ENCODE assay signal across 22 cellular contexts in the genomic region with DNA sequence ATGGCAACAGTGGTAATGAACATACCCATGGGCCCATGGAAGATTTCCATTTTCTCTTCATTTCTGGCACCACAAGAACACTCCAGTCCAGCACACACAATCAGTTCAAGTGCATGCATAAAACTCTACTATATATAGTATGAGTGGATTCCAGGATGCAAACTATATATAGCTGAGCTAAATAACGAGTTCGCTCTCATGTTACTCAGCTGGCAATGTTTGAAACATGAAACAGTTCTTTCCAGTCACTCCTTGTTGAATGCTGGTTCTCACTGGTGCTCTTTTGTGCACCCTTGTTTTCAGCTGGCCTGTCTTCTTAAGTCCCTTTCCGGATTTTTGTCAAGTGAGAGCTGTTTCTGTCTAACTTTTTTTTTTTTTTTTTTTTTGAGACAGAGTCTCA.
DNase-seq lines count a peak whose midpoint lies in the region; ATAC-seq and TF ChIP-seq lines count a peak whose summit lies in the region.
"Had no signal": no experiment of that assay in that cellular context is flagged by ENCODE, and none has a peak within 500 bp of the region (broad histone marks: within the 10 kb centered on the region; RNA-seq: fewer than 3 reads in every experiment).

No MANE protein-coding gene starts in this region.

- H3K27ac Mint-ChIP-seq in activated T-helper 2 cell treated with anti-CD3 and anti-CD28 coated beads, Interferon-gamma antibody, Interleukin-2, Interleukin-4, amounts not matched to agents 10 μg/mL and 5 μg/mL and 100 μg/mL, durations not matched to agents 14 hours and 24 hours and 36 hours = no peak overlapping the region
- H3K27ac Mint-ChIP-seq: naive B cell; stimulated activated memory B cell treated with anti-CD40 and anti-IgM and Interleukin-4, amounts not matched to agents 10 μg/mL and 1 μg/mL and 100 μg/mL, for 72 hours; T-helper 2 cell treated with Interferon-gamma antibody and Interleukin-4, amounts not matched to agents 5 μg/mL and 100 μg/mL, for 36 hours had no signal

- H3K4me3 Mint-ChIP-seq in activated T-helper 2 cell treated with anti-CD3 and anti-CD28 coated beads, Interferon-gamma antibody, Interleukin-2, Interleukin-4, amounts not matched to agents 10 μg/mL and 5 μg/mL and 100 μg/mL, durations not matched to agents 14 hours and 24 hours and 36 hours (ENCODE audit: low read depth) = no peak overlapping the region
- H3K4me3 Mint-ChIP-seq: central memory CD8-positive, alpha-beta T cell; naive B cell; stimulated activated memory B cell treated with anti-CD40 and anti-IgM and Interleukin-4, amounts not matched to agents 10 μg/mL and 1 μg/mL and 100 μg/mL, for 72 hours; T-helper 2 cell treated with Interferon-gamma antibody and Interleukin-4, amounts not matched to agents 5 μg/mL and 100 μg/mL, for 36 hours had no signal

- no peaks in the 10 kb centered on the region for H3K27me3 ChIP-seq in ascending aorta
- no peaks in the 10 kb centered on the region for H3K27me3 ChIP-seq in right atrium auricular region
- H3K27me3 ChIP-seq in gastrocnemius medialis = no peaks in the 10 kb centered on the region
- H3K27me3 ChIP-seq: MG63, ovary, Peyer's patch, sigmoid colon, testis had no signal

- ATAC-seq in gastrocnemius medialis = peak; percentile 97 to 99
- ATAC-seq in GM21737 (IDR thresholded peaks at IDR 0.05; ENCODE audit: unreplicated experiment) = no peak
- ATAC-seq: stimulated activated memory B cell treated with anti-CD40 and anti-IgM and Interleukin-4, amounts not matched to agents 10 μg/mL and 1 μg/mL and 100 μg/mL, for 72 hours had no signal

- TF ChIP-seq POLR2A in gastrocnemius medialis (IDR thresholded peaks at IDR 0.05) = no peak

- H3K4me1 ChIP-seq in ascending aorta (peaks cover 0 to 8% of the 10 kb centered on the region in 2 donors), right atrium auricular region (no peaks in the 10 kb centered on the region), gastrocnemius medialis (peaks cover 21 to 32% of the 10 kb centered on the region in 2 donors)
- H3K4me1 ChIP-seq: Peyer's patch, testis had no signal

- TF ChIP-seq CTCF in ascending aorta (IDR thresholded peaks at IDR 0.05) (no peak), right atrium auricular region (IDR thresholded peaks at IDR 0.05) (no peak), gastrocnemius medialis (IDR thresholded peaks at IDR 0.05 in 4 of 5, conservative IDR thresholded peaks at IDR 0.05 in 1 of 5) (no peak)

- H3K9me3 ChIP-seq in ascending aorta (no peaks in the 10 kb centered on the region), right atrium auricular region (no peaks in the 10 kb centered on the region), gastrocnemius medialis (no peaks in the 10 kb centered on the region)
- H3K9me3 ChIP-seq: MG63, ovary, Peyer's patch, sigmoid colon, testis had no signal

- H3K27me3 Mint-ChIP-seq in activated T-helper 2 cell treated with anti-CD3 and anti-CD28 coated beads, Interferon-gamma antibody, Interleukin-2, Interleukin-4, amounts not matched to agents 10 μg/mL and 5 μg/mL and 100 μg/mL, durations not matched to agents 14 hours and 24 hours and 36 hours (ENCODE audit: low read depth) = peaks cover 31% of the 10 kb centered on the region

- H3K9me3 Mint-ChIP-seq in activated T-helper 2 cell treated with anti-CD3 and anti-CD28 coated beads, Interferon-gamma antibody, Interleukin-2, Interleukin-4, amounts not matched to agents 10 μg/mL and 5 μg/mL and 100 μg/mL, durations not matched to agents 14 hours and 24 hours and 36 hours = no peaks in the 10 kb centered on the region
- H3K9me3 Mint-ChIP-seq: central memory CD8-positive, alpha-beta T cell; naive B cell; stimulated activated memory B cell treated with anti-CD40 and anti-IgM and Interleukin-4, amounts not matched to agents 10 μg/mL and 1 μg/mL and 100 μg/mL, for 72 hours; T-helper 2 cell treated with Interferon-gamma antibody and Interleukin-4, amounts not matched to agents 5 μg/mL and 100 μg/mL, for 36 hours had no signal

- in situ Hi-C loops in gastrocnemius medialis (cut with MboI; ENCODE audit: low sequenced_read_pairs in 4 of 4) = no loop called here

- no peak overlapping the region for H3K4me3 ChIP-seq in ascending aorta
- H3K4me3 ChIP-seq in right atrium auricular region = no peak overlapping the region
- no peak overlapping the region for H3K4me3 ChIP-seq in gastrocnemius medialis
- H3K4me3 ChIP-seq: MG63, ovary, Peyer's patch, sigmoid colon, testis had no signal

- DNase-seq in NCI-H187 (lab: John Stamatoyannopoulos, UW) (peak; percentile 52 to 91), ascending aorta (ENCODE audit: low spot score in 2 of 2) (no peak), right atrium auricular region (ENCODE audit: low spot score) (no peak), gastrocnemius medialis (peak; percentile 22 to 25), GOT3 (lab: John Stamatoyannopoulos, UW) (no peak), NCI-H1436 (lab: John Stamatoyannopoulos, UW) (no peak)
- DNase-seq in activated T-helper 2 cell treated with anti-CD3 and anti-CD28 coated beads, Interferon-gamma antibody, Interleukin-2, Interleukin-4, amounts not matched to agents 10 μg/mL and 5 μg/mL and 100 μg/mL, durations not matched to agents 14 hours and 24 hours and 36 hours (ENCODE audit: low spot score) = no peak
- DNase-seq: activated CD4-positive, alpha-beta T cell treated with anti-CD3 and anti-CD28 coated beads, Interleukin-2, amount 50 U/mL, for 4 hours; amniotic stem cell; C1 segment of cervical spinal cord; MG63; naive B cell; NCI-H146; NK-92 treated with Interleukin-12 subunit alpha and Interleukin-12 subunit beta, amount 100 ng/mL, for 24 hours; ovary; Peyer's patch; sigmoid colon; testis had no signal

- no peaks in the 10 kb centered on the region for H3K4me1 Mint-ChIP-seq in activated T-helper 2 cell treated with anti-CD3 and anti-CD28 coated beads, Interferon-gamma antibody, Interleukin-2, Interleukin-4, amounts not matched to agents 10 μg/mL and 5 μg/mL and 100 μg/mL, durations not matched to agents 14 hours and 24 hours and 36 hours (ENCODE audit: low read depth)
- H3K4me1 Mint-ChIP-seq: central memory CD8-positive, alpha-beta T cell; naive B cell; stimulated activated memory B cell treated with anti-CD40 and anti-IgM and Interleukin-4, amounts not matched to agents 10 μg/mL and 1 μg/mL and 100 μg/mL, for 72 hours had no signal

- intact Hi-C loops in ascending aorta (cut with DNase I) = no loop called here
- intact Hi-C loops in gastrocnemius medialis (cut with DNase I; ENCODE audit: low total_unique reads) = no loop called here
- intact Hi-C loops in activated T-helper 2 cell treated with anti-CD3 and anti-CD28 coated beads, Interferon-gamma antibody, Interleukin-2, Interleukin-4, amounts not matched to agents 10 μg/mL and 5 μg/mL and 100 μg/mL, durations not matched to agents 14 hours and 24 hours and 36 hours (cut with micrococcal nuclease) = no loop called here

- no peaks in the 10 kb centered on the region for H3K36me3 Mint-ChIP-seq in activated T-helper 2 cell treated with anti-CD3 and anti-CD28 coated beads, Interferon-gamma antibody, Interleukin-2, Interleukin-4, amounts not matched to agents 10 μg/mL and 5 μg/mL and 100 μg/mL, durations not matched to agents 14 hours and 24 hours and 36 hours (ENCODE audit: low read depth)
- H3K36me3 Mint-ChIP-seq: naive B cell; stimulated activated memory B cell treated with anti-CD40 and anti-IgM and Interleukin-4, amounts not matched to agents 10 μg/mL and 1 μg/mL and 100 μg/mL, for 72 hours had no signal

- no peaks in the 10 kb centered on the region for H3K36me3 ChIP-seq in ascending aorta
- no peaks in the 10 kb centered on the region for H3K36me3 ChIP-seq in right atrium auricular region
- H3K36me3 ChIP-seq in gastrocnemius medialis = no peaks in the 10 kb centered on the region
- H3K36me3 ChIP-seq: MG63, ovary, Peyer's patch, sigmoid colon had no signal

- H3K27ac ChIP-seq in ascending aorta = peak overlapping the region; percentile 62 to 70
- peak overlapping the region; percentile 55 to 72 for H3K27ac ChIP-seq in right atrium auricular region
- H3K27ac ChIP-seq in gastrocnemius medialis = peak overlapping the region; percentile 70 to 79 (median 72)
- H3K27ac ChIP-seq: ovary, Peyer's patch, testis had no signal

Comparison
In these comparisons a context has a peak if more than half of its experiments do, and no peak if none do; other contexts are left out.
1. DNase-seq: peak in NCI-H187 (2 of 2) and gastrocnemius medialis (2 of 2); none in ascending aorta (0 of 2), right atrium auricular region (single experiment), GOT3 (single experiment), activated T-helper 2 cell treated with anti-CD3 and anti-CD28 coated beads, Interferon-gamma antibody, Interleukin-2, Interleukin-4, amounts not matched to agents 10 μg/mL and 5 μg/mL and 100 μg/mL, durations not matched to agents 14 hours and 24 hours and 36 hours (single experiment) and NCI-H1436 (single experiment).
2. Peak in every context shown above with its lines, with median percentiles within 50 percentile points of each other: H3K27ac ChIP-seq.